ENCODE assay signal across 23 cellular contexts in genomic region chr3:20215636-20216035, GRCh38.
"Had no signal": no experiment of that assay in that cellular context is flagged by ENCODE, and none has a peak within 500 bp of the region (broad histone marks: within the 10 kb centered on the region; RNA-seq: fewer than 3 reads in every experiment).

No MANE protein-coding gene starts in this region.

- H3K27me3 ChIP-seq: MG63, SJCRH30 had no signal

- H3K27ac ChIP-seq: HL-60, RWPE1, SJCRH30 had no signal

- DNase-seq: KBM-7, MG63, NCI-H1092, NCI-H1105 treated with DMSO at 0.1 percent for 48 hours, NCI-H1417 treated with DMSO at 0.1 percent for 48 hours, NCI-H146, NCI-H1694 treated with DMSO at 0.1 percent for 48 hours, NCI-H1930, NCI-H2081, NCI-H2107, NCI-H2227 treated with DMSO at 0.1 percent for 48 hours, NCI-H446, NCI-H510A, NCI-H524 treated with DMSO at 0.1 percent for 48 hours, NCI-H69, NCI-H774, SHP77 treated with DMSO at 0.1 percent for 48 hours, SJCRH30 had no signal

- H3K36me3 ChIP-seq: MG63, SJCRH30 had no signal

- H3K4me1 ChIP-seq: SJCRH30 had no signal

- H3K9me3 ChIP-seq: MG63, SJCRH30 had no signal

- H3K4me3 ChIP-seq: MG63, SJCRH30 had no signal

- ATAC-seq: Panc1, Right ventricle myocardium inferior, SK-N-SH treated with all-trans-retinoic acid at 6 μM for 48 hours had no signal
